14 cellular contexts compared by ENCODE assay signal in the genomic region with DNA sequence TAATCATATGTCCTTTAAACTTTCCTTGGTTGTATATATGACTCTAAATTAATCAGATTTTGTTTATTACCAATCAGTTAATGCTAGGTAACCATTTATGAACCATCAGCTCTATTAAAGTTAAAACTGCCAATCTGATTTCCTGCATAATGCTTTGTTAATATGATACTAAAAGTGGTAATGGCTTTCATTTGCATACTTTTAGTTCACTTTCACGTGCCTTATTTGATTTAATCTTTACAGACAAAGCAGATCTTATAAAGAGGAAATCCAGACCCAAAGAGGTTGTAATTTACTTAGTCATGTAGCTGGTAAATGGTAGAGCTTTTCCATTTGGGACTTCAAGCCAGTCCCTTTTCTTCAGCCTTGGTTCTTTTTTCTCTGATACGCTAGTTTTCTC.
"Had no signal": no experiment of that assay in that cellular context is flagged by ENCODE, and none has a peak within 500 bp of the region (broad histone marks: within the 10 kb centered on the region; RNA-seq: fewer than 3 reads in every experiment).

No MANE protein-coding gene starts in this region.

- H3K9me3 Mint-ChIP-seq: activated naive CD4-positive, alpha-beta T cell treated with anti-CD3 and anti-CD28 coated beads, Interleukin-2, amount 50 U/mL, for 24 hours; stimulated activated memory B cell treated with anti-CD40 and anti-IgM and Interleukin-4, amounts not matched to agents 10 μg/mL and 1 μg/mL and 100 μg/mL, for 72 hours; T-helper 2 cell treated with Interferon-gamma antibody and Interleukin-4, amounts not matched to agents 5 μg/mL and 100 μg/mL, for 36 hours; type B pancreatic cell had no signal

- H3K4me3 Mint-ChIP-seq: activated naive CD4-positive, alpha-beta T cell treated with anti-CD3 and anti-CD28 coated beads, Interleukin-2, amount 50 U/mL, for 24 hours; brain; stimulated activated memory B cell treated with anti-CD40 and anti-IgM and Interleukin-4, amounts not matched to agents 10 μg/mL and 1 μg/mL and 100 μg/mL, for 72 hours; T-helper 2 cell treated with Interferon-gamma antibody and Interleukin-4, amounts not matched to agents 5 μg/mL and 100 μg/mL, for 36 hours; type B pancreatic cell had no signal

- H3K27ac Mint-ChIP-seq: activated naive CD4-positive, alpha-beta T cell treated with anti-CD3 and anti-CD28 coated beads, Interleukin-2, amount 50 U/mL, for 24 hours; stimulated activated memory B cell treated with anti-CD40 and anti-IgM and Interleukin-4, amounts not matched to agents 10 μg/mL and 1 μg/mL and 100 μg/mL, for 72 hours; T-helper 2 cell treated with Interferon-gamma antibody and Interleukin-4, amounts not matched to agents 5 μg/mL and 100 μg/mL, for 36 hours; type B pancreatic cell had no signal

- DNase-seq: activated CD4-positive, alpha-beta T cell treated with anti-CD3 and anti-CD28 coated beads, Interleukin-2, amount 50 U/mL, for 4 hours; activated CD4-positive, CD25-positive, alpha-beta regulatory T cell treated with anti-CD3 and anti-CD28 coated beads, Interleukin-2, amount 50 U/mL, for 72 hours; activated T-cell treated with anti-CD3 and anti-CD28 coated beads, Interleukin-2, amount 50 U/mL, for 1 hour; effector memory CD4-positive, alpha-beta T cell; left ventricle myocardium superior; midbrain; stimulated activated CD4-positive, alpha-beta T cell treated with anti-CD3 and anti-CD28 coated beads, Interleukin-1b, Interleukin-23, amount 100 ng/mL, for 48 hours; substantia nigra had no signal

- H3K36me3 Mint-ChIP-seq: activated naive CD4-positive, alpha-beta T cell treated with anti-CD3 and anti-CD28 coated beads, Interleukin-2, amount 50 U/mL, for 24 hours had no signal

- H3K27me3 Mint-ChIP-seq: activated naive CD4-positive, alpha-beta T cell treated with anti-CD3 and anti-CD28 coated beads, Interleukin-2, amount 50 U/mL, for 24 hours; brain; stimulated activated memory B cell treated with anti-CD40 and anti-IgM and Interleukin-4, amounts not matched to agents 10 μg/mL and 1 μg/mL and 100 μg/mL, for 72 hours; type B pancreatic cell had no signal

- FAIRE-seq: islet of Langerhans had no signal
